ENCODE assay signal across 12 cellular contexts in genomic region chr14:61219673-61220072, GRCh38.
"Had no signal": no experiment of that assay in that cellular context is flagged by ENCODE, and none has a peak within 500 bp of the region (broad histone marks: within the 10 kb centered on the region; RNA-seq: fewer than 3 reads in every experiment).

No MANE protein-coding gene starts in this region.

- H3K9me3 ChIP-seq: esophagus squamous epithelium, gastroesophageal sphincter, left ventricle myocardium inferior, pancreas, transverse colon had no signal

- H3K27ac ChIP-seq: esophagus squamous epithelium, gastroesophageal sphincter, pancreas, transverse colon had no signal

- H3K27ac Mint-ChIP-seq: activated CD4-positive, alpha-beta T cell treated with anti-CD3 and anti-CD28 coated beads, Interleukin-2, amount 10 ng/mL, durations not matched to agents 24 days and 14 days; activated naive CD4-positive, alpha-beta T cell treated with anti-CD3 and anti-CD28 coated beads, Interleukin-2, amount 50 U/mL, for 24 hours; T-helper 1 cell treated with Interleukin-12 subunit alpha and Interleukin-12 subunit beta and Interleukin-4 antibody, amounts not matched to agents 30 μg/mL and 1 μg/mL, for 36 hours had no signal

- H3K4me3 ChIP-seq: esophagus squamous epithelium, gastroesophageal sphincter, left ventricle myocardium inferior, pancreas, transverse colon had no signal

- H3K9me3 Mint-ChIP-seq: activated CD4-positive, alpha-beta T cell treated with anti-CD3 and anti-CD28 coated beads, Interleukin-2, amount 10 ng/mL, durations not matched to agents 24 days and 14 days; activated naive CD4-positive, alpha-beta T cell treated with anti-CD3 and anti-CD28 coated beads, Interleukin-2, amount 50 U/mL, for 24 hours; brain; T-helper 1 cell treated with Interleukin-12 subunit alpha and Interleukin-12 subunit beta and Interleukin-4 antibody, amounts not matched to agents 30 μg/mL and 1 μg/mL, for 36 hours had no signal

- H3K36me3 ChIP-seq: esophagus squamous epithelium, gastroesophageal sphincter, left ventricle myocardium inferior, pancreas, transverse colon had no signal

- H3K4me1 Mint-ChIP-seq: activated CD4-positive, alpha-beta T cell treated with anti-CD3 and anti-CD28 coated beads, Interleukin-2, amount 10 ng/mL, durations not matched to agents 24 days and 14 days; activated naive CD4-positive, alpha-beta T cell treated with anti-CD3 and anti-CD28 coated beads, Interleukin-2, amount 50 U/mL, for 24 hours had no signal

- ATAC-seq: gastroesophageal sphincter, pancreas had no signal

- H3K4me3 Mint-ChIP-seq: activated CD4-positive, alpha-beta T cell treated with anti-CD3 and anti-CD28 coated beads, Interleukin-2, amount 10 ng/mL, durations not matched to agents 24 days and 14 days; activated naive CD4-positive, alpha-beta T cell treated with anti-CD3 and anti-CD28 coated beads, Interleukin-2, amount 50 U/mL, for 24 hours; T-helper 1 cell treated with Interleukin-12 subunit alpha and Interleukin-12 subunit beta and Interleukin-4 antibody, amounts not matched to agents 30 μg/mL and 1 μg/mL, for 36 hours had no signal

- H3K27me3 ChIP-seq: gastroesophageal sphincter, pancreas had no signal

- DNase-seq: activated CD4-positive, alpha-beta T cell treated with anti-CD3 and anti-CD28 coated beads, Interleukin-2, amount 10 ng/mL, durations not matched to agents 24 days and 14 days; amniotic stem cell; esophagus squamous epithelium; kidney; left ventricle myocardium inferior; mesendoderm; pancreas; transverse colon had no signal

- H3K36me3 Mint-ChIP-seq: activated naive CD4-positive, alpha-beta T cell treated with anti-CD3 and anti-CD28 coated beads, Interleukin-2, amount 50 U/mL, for 24 hours; brain had no signal

- H3K4me1 ChIP-seq: left ventricle myocardium inferior, transverse colon had no signal
